In genomic region chrX:124332481-124333424, GRCh38 we compare ENCODE assay signal across 1 cellular context.
TF ChIP-seq lines count a peak whose summit lies in the region.

TEX13D (plus strand) TSS chrX:124332660; CDS start chrX:124332918, 258 bp downstream.

TF ChIP-seq in WTC11, 78 proteins besides CTCF, POLR2A, EP300 and RAD21 (continued from another document):
- TF ChIP-seq ATF3 (CRISPR knock-in tag; conservative IDR thresholded peaks at IDR 0.05), result no peak
- no peak for TF ChIP-seq PREB (CRISPR knock-in tag; IDR thresholded peaks at IDR 0.05; ENCODE audit: borderline replicate concordance)
- TF ChIP-seq E2F4 (CRISPR knock-in tag; IDR thresholded peaks at IDR 0.05; ENCODE audit: borderline replicate concordance, low read depth), result no peak
- TF ChIP-seq MYBL2 (CRISPR knock-in tag; IDR thresholded peaks at IDR 0.05), result no peak
TF ChIP-seq in WTC11: peak in this region for 0.
